ENCODE assay signal across 8 cellular contexts in genomic region chr15:63189955-63190691, GRCh38. TPM values are rescaled to one million over a fixed set of nuclear protein-coding genes. Genes with fewer than 3 reads are reported as not detected.
DNase-seq lines count a peak whose midpoint lies in the region; ATAC-seq and TF ChIP-seq lines count a peak whose summit lies in the region.

No MANE protein-coding gene starts in this region.

- peak overlapping the region; percentile 72 for H3K4me3 ChIP-seq in MG63
- peak overlapping the region; percentile 88 for H3K4me3 ChIP-seq in astrocyte of the spinal cord (ENCODE audit: low read depth, low read length)
- H3K4me3 ChIP-seq in lung: peak overlapping the region; percentile 80
- H3K4me3 ChIP-seq in vagina: peak overlapping the region; percentile 67 to 89

- H3K36me3 ChIP-seq in MG63: no peaks in the 10 kb centered on the region
- no peaks in the 10 kb centered on the region for H3K36me3 ChIP-seq in lung (ENCODE audit: control insufficient read depth in 2 of 2, insufficient read depth in 2 of 2, low read length in 2 of 2)
- H3K36me3 ChIP-seq in vagina: no peaks in the 10 kb centered on the region

- intact Hi-C loops in vagina (cut with DNase I): loop anchor here (5.0 to 10.0 kb wide), 2 partner anchors 55 to 87 kb away; partner anchors contain the start of gene APH1B

- 4 to 6% methylated on average over 9 of the region's 9 CpGs for WGBS in lung, 2 donors

- ATAC-seq in lung (ENCODE audit: insufficient read depth, low FRiP score): no peak
- ATAC-seq in GM18907 (IDR thresholded peaks at IDR 0.05; ENCODE audit: unreplicated experiment): no peak
- ATAC-seq in GM19328 (IDR thresholded peaks at IDR 0.05; ENCODE audit: unreplicated experiment): no peak

- H3K27me3 ChIP-seq in MG63 (no peaks in the 10 kb centered on the region), lung (ENCODE audit: control insufficient read depth, insufficient read depth) (no peaks in the 10 kb centered on the region), vagina (no peaks in the 10 kb centered on the region)

- TF ChIP-seq CTCF in astrocyte of the spinal cord (IDR thresholded peaks at IDR 0.05; ENCODE audit: low read depth, low read length) (no peak), lung (IDR thresholded peaks at IDR 0.05; ENCODE audit: control extremely low read depth, extremely low read depth) (no peak), vagina (IDR thresholded peaks at IDR 0.05) (no peak)

- in situ Hi-C loops in Caki2 (cut with HindIII; ENCODE audit: low pct_unique_long_range_greater_than_20kb, low sequenced_read_pairs): no loop called here
- in situ Hi-C loops in astrocyte of the spinal cord (cut with HindIII; ENCODE audit: low sequenced_read_pairs): no loop called here

- peak overlapping the region; percentile 14 to 93 for H3K27ac ChIP-seq in lung (ENCODE audit: low read depth in 1 of 2, low read length in 1 of 2)
- H3K27ac ChIP-seq in vagina: peak overlapping the region; percentile 84

- no peaks in the 10 kb centered on the region for H3K9me3 ChIP-seq in MG63
- no peaks in the 10 kb centered on the region for H3K9me3 ChIP-seq in lung (ENCODE audit: control insufficient read depth in 2 of 2, insufficient read depth in 1 of 2, low read length in 1 of 2)
- no peaks in the 10 kb centered on the region for H3K9me3 ChIP-seq in vagina

- peaks cover 0 to 6% of the 10 kb centered on the region in 2 donors for H3K4me1 ChIP-seq in lung (ENCODE audit: control insufficient read depth in 2 of 2, insufficient read depth in 2 of 2, low read length in 2 of 2)
- peaks cover 44% of the 10 kb centered on the region for H3K4me1 ChIP-seq in vagina

- DNase-seq in Caki2 (ENCODE audit: low read depth) (peak; percentile 19), MG63 (no peak), astrocyte of the spinal cord (ENCODE audit: low read depth, low spot score) (no peak), lung (ENCODE audit: low spot score) (no peak), vagina (ENCODE audit: extremely low spot score in 2 of 2) (no peak), NCI-H2227 (lab: John Stamatoyannopoulos, UW; ENCODE audit: unreplicated experiment) (no peak)

- no peak for TF ChIP-seq POLR2A in vagina (IDR thresholded peaks at IDR 0.05)

RNA-seq across cellular contexts. Expression of gene RAB8B, which starts 0.7 kb away (rescaled TPM):
- 8.0 and 10.4 TPM in 2 replicates for total RNA-seq in Caki2 (2014; rRNA removed; shearing (Covaris generic); ENCODE audit: low replicate concordance)
- 14.4 and 16.0 TPM in 2 replicates for total RNA-seq in MG63 (2014; rRNA removed; shearing (Covaris generic); ENCODE audit: low replicate concordance)
- 10 to 100 TPM; 44.5 to 88.9 TPM for total RNA-seq in lung
- 10 to 100 TPM; 10.0 to 26.9 TPM for polyA plus RNA-seq in lung
- 29.5 TPM for total RNA-seq in vagina

RNA-seq across cellular contexts. Expression of gene RPS27L, which starts 32.8 kb away (rescaled TPM):
- 227 and 360 TPM in 2 replicates for total RNA-seq in Caki2 (2014; rRNA removed; shearing (Covaris generic); ENCODE audit: low replicate concordance)
- 42.6 and 193 TPM in 2 replicates for total RNA-seq in MG63 (2014; rRNA removed; shearing (Covaris generic); ENCODE audit: low replicate concordance)
- total RNA-seq in lung (10 to 100 TPM; 69.6 to 93.8 TPM), vagina (74.6 TPM)
- polyA plus RNA-seq in lung: 100 to 1,000 TPM in 1 of 2 donors, 10 to 100 TPM in 1; 75.5 to 176 TPM
